ENCODE assay signal across 17 cellular contexts in genomic region chr1:7893529-7894180, GRCh38. TPM values are rescaled to one million over a fixed set of nuclear protein-coding genes. Genes with fewer than 3 reads are reported as not detected.
DNase-seq lines count a peak whose midpoint lies in the region; ATAC-seq, FAIRE-seq and TF ChIP-seq lines count a peak whose summit lies in the region.
"Had no signal": no experiment of that assay in that cellular context is flagged by ENCODE, and none has a peak within 500 bp of the region (broad histone marks: within the 10 kb centered on the region; RNA-seq: fewer than 3 reads in every experiment).

No MANE protein-coding gene starts in this region.

- no peaks in the 10 kb centered on the region for H3K9me2 ChIP-seq in GM23248 (ENCODE audit: insufficient read depth)

- POLR2A ChIA-PET in RWPE1 (lab: Yijun Ruan, JAX; ENCODE audit: low non-redundant PET): no interaction called here

- intact Hi-C loops in tibial artery (cut with DNase I; ENCODE audit: low total_unique reads) (no loop called here), mucosa of descending colon (cut with DNase I, micrococcal nuclease) (no loop called here)

- H3K27me3 ChIP-seq in GM23248 (replicated peaks; ENCODE audit: insufficient read depth): no peaks in the 10 kb centered on the region
- peaks cover 2% of the 10 kb centered on the region for H3K27me3 ChIP-seq in fibroblast of lung (ENCODE audit: control insufficient read depth, insufficient read depth, low read length)
- H3K27me3 ChIP-seq in tibial artery: peaks cover 0 to 9% of the 10 kb centered on the region in 2 donors

- ATAC-seq in GM19455 (IDR thresholded peaks at IDR 0.05; ENCODE audit: unreplicated experiment): no peak
- ATAC-seq in mucosa of descending colon: no peak
- ATAC-seq: GM12878, Panc1 had no signal

- H3K4me2 ChIP-seq in GM23248 (ENCODE audit: unreplicated experiment): no peak overlapping the region
- H3K4me2 ChIP-seq in fibroblast of lung (ENCODE audit: extremely low read depth, insufficient read depth, low read length): no peak overlapping the region

- H4K20me1 ChIP-seq in GM23248 (ENCODE audit: insufficient read depth) (no peaks in the 10 kb centered on the region), fibroblast of lung (ENCODE audit: control insufficient read depth, extremely low read depth, insufficient read depth, low read length) (no peaks in the 10 kb centered on the region)

- no peak for FAIRE-seq in D721Med (lab: Jason Lieb, UNC)
- FAIRE-seq: GM12878, HTR-8/SVneo had no signal

- H3K4me1 ChIP-seq in GM23248 (ENCODE audit: insufficient read depth) (peaks cover 6% of the 10 kb centered on the region; the same call in 1 of the 2 replicates), fibroblast of lung (ENCODE audit: control insufficient read depth, extremely low read depth, insufficient read depth, low read length) (no peaks in the 10 kb centered on the region), tibial artery (peaks cover 0 to 18% (median 13%) of the 10 kb centered on the region in 4 donors), mucosa of descending colon (ENCODE audit: low read depth) (no peaks in the 10 kb centered on the region)

- 60% methylated on average over 13 of the region's 13 CpGs for WGBS in GM23248 (ENCODE audit: low coverage in 1 of 2, low lambda C conversion rate in 2 of 2, missing lambda C conversion rate in 2 of 2), 2 experiments

- H3K9ac ChIP-seq in GM23248 (no peak overlapping the region), fibroblast of lung (ENCODE audit: insufficient read depth, low read length) (no peak overlapping the region)

- H3K4me3 ChIP-seq in GM23248: no peak overlapping the region
- no peak overlapping the region for H3K4me3 ChIP-seq in fibroblast of lung (replicated peaks in 1 of 4; ENCODE audit: control extremely low read depth in 1 of 4, insufficient read depth in 1 of 4, low read depth in 3 of 4, low read length in 4 of 4)
- no peak overlapping the region for H3K4me3 ChIP-seq in tibial artery
- no peak overlapping the region for H3K4me3 ChIP-seq in mucosa of descending colon
- H3K4me3 ChIP-seq: GM12878, lung had no signal

- TF ChIP-seq CTCF in RWPE1 (conservative IDR thresholded peaks at IDR 0.05; ENCODE audit: low read depth) (no peak), fibroblast of lung (conservative IDR thresholded peaks at IDR 0.05 in 1 of 2, IDR thresholded peaks at IDR 0.05 in 1 of 2; ENCODE audit: low read depth in 1 of 2, low read length in 2 of 2) (no peak), tibial artery (IDR thresholded peaks at IDR 0.05) (no peak), D721Med (IDR thresholded peaks at IDR 0.05; ENCODE audit: insufficient read depth, missing control alignments) (no peak), mucosa of descending colon (IDR thresholded peaks at IDR 0.05) (no peak)

- H2AFZ ChIP-seq in GM23248 (no peak overlapping the region), fibroblast of lung (ENCODE audit: low read length) (no peak overlapping the region)

- in situ Hi-C loops in GM23248 (cut with MboI): no loop called here

- CTCF ChIA-PET in RWPE1 (lab: Yijun Ruan, JAX): no interaction called here

- no peak overlapping the region for H3K27ac ChIP-seq in GM23248
- H3K27ac ChIP-seq in RWPE1: peak overlapping the region; percentile 17; the same call in 1 of the 2 replicates
- no peak overlapping the region for H3K27ac ChIP-seq in fibroblast of lung (ENCODE audit: insufficient read depth, low read length)
- H3K27ac ChIP-seq in tibial artery: peak overlapping the region; percentile 14 to 58
- H3K27ac ChIP-seq: epithelial cell of prostate had no signal

- H3K9me3 ChIP-seq in GM23248 (ENCODE audit: low read depth) (no peaks in the 10 kb centered on the region), fibroblast of lung (ENCODE audit: control insufficient read depth, insufficient read depth, low read depth, low read length) (no peaks in the 10 kb centered on the region), tibial artery (no peaks in the 10 kb centered on the region), mucosa of descending colon (no peaks in the 10 kb centered on the region)

- H3K79me2 ChIP-seq in GM23248 (ENCODE audit: insufficient read depth): no peaks in the 10 kb centered on the region
- H3K79me2 ChIP-seq in fibroblast of lung (ENCODE audit: control insufficient read depth, insufficient read depth, low read length): no peaks in the 10 kb centered on the region

- H3F3A ChIP-seq in GM23248 (ENCODE audit: insufficient read depth): no peaks in the 10 kb centered on the region

- DNase-seq in GM23248 (peak; percentile 90), RWPE1 (ENCODE audit: low spot score) (no peak), fibroblast of lung (ENCODE audit: low read depth in 2 of 2) (peak; percentile 86 to 96), tibial artery (peak; percentile 77 to 90), D721Med (ENCODE audit: insufficient read length, low spot score) (no peak), mucosa of descending colon (no peak)
- DNase-seq: activated gamma-delta T cell treated with Interleukin-2 at 50 U/mL for 16 hours, H9, NCI-H1105, T-helper 9 cell had no signal

- no peaks in the 10 kb centered on the region for H3K36me3 ChIP-seq in GM23248 (ENCODE audit: low read depth)
- H3K36me3 ChIP-seq in fibroblast of lung (ENCODE audit: control insufficient read depth, insufficient read depth, low read length): no peaks in the 10 kb centered on the region
- H3K36me3 ChIP-seq in tibial artery: no peaks in the 10 kb centered on the region
- H3K36me3 ChIP-seq in mucosa of descending colon (ENCODE audit: low read depth): no peaks in the 10 kb centered on the region

RNA-seq across cellular contexts. Expression of gene UTS2, which starts 40.8 kb away (rescaled TPM):
- total RNA-seq in GM23248 (2014; rRNA removed; shearing (Covaris generic)): not detected in 2 replicates
- not detected in 2 replicates for polyA plus RNA-seq in GM23248 (2016; fragmentation: Nextera tagmentation; extraction: Ambion mirVana)
- not detected in 2 replicates for total RNA-seq in fibroblast of lung
- not detected in 2 replicates for polyA plus RNA-seq in fibroblast of lung
- polyA plus RNA-seq in fibroblast of lung (2012): not detected in 2 replicates
- not detected in 2 replicates for polyA minus RNA-seq in fibroblast of lung (ENCODE audit: low replicate concordance)
- under 1 TPM in 1 of 3 donors, not detected in 2; 0.17 TPM for total RNA-seq in mucosa of descending colon
- total RNA-seq: cerebellum, GM12878, H9 had no signal
- polyA plus RNA-seq: GM12878 had no signal

RNA-seq across cellular contexts. Expression of gene TNFRSF9, which starts 47.0 kb away (rescaled TPM):
- total RNA-seq in GM23248 (2014; rRNA removed; shearing (Covaris generic)): 0.13 TPM in 1 of 2 replicates, not detected in the other
- polyA plus RNA-seq in GM23248 (2016; fragmentation: Nextera tagmentation; extraction: Ambion mirVana) (not detected in 2 replicates), fibroblast of lung (0.02 TPM in 1 of 2 replicates, not detected in the other)
- total RNA-seq in fibroblast of lung (under 0.01 TPM in 1 of 2 replicates, not detected in the other), mucosa of descending colon (under 1 TPM; 0.19 to 0.51 (median 0.35) TPM)
- polyA plus RNA-seq in fibroblast of lung (2012): not detected in 2 replicates
- not detected in 2 replicates for polyA minus RNA-seq in fibroblast of lung (ENCODE audit: low replicate concordance)
- total RNA-seq: cerebellum, H9 had no signal

Comparison
In these comparisons a context has a peak if more than half of its experiments do, and no peak if none do; other contexts are left out.
1. DNase-seq: peak in GM23248 (single experiment), fibroblast of lung (2 of 2) and tibial artery (2 of 2); none in RWPE1 (single experiment), D721Med (single experiment) and mucosa of descending colon (0 of 3).
2. H3K27ac ChIP-seq: peak in RWPE1 (single experiment) and tibial artery (2 of 2); none in GM23248 (single experiment) and fibroblast of lung (single experiment).